In the genomic region with DNA sequence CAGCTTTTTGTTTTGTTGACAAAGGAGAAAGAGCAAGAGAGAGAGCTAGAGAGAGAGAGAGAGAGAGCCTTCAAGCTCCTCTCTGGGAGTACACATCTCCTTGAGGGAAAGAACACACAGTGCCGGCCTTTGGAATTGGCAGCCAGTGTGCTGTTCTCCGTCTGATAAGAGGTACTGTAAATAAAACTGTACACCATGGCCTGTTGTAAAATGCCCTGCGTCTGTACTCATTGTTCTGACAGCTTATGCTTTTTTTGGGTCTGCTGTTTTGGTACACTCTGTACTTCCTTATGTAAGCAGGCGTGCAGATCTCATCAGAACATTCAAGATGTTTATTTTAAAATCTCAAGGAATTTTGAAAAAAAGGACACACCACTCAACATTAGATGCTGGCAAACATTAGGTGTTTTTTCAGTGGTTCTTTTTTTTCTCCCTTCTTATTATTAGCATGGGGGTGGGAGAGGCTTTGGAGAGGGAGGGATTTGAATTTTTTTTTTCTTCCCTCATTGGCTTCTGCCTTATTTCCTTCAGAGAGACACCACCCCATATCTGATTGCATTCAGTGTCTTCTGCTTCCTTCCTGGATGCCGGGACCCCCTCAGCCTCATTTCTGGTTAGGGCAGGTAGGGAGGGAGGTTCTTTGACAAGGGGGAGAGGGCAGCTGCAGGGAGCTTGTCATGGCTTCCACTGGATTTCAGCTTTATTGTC, we compare ENCODE assay signal across 8 cellular contexts.
DNase-seq lines count a peak whose midpoint lies in the region; ATAC-seq, FAIRE-seq and TF ChIP-seq lines count a peak whose summit lies in the region.

No MANE protein-coding gene starts in this region.

- intact Hi-C loops in kidney (cut with DNase I): no loop called here

- FAIRE-seq in kidney (lab: Jason Lieb, UNC) (peak; percentile 94), small intestine (lab: Jason Lieb, UNC) (peak; percentile 94), GM12892 (lab: Jason Lieb, UNC) (no peak)

- no peak overlapping the region for H2AFZ ChIP-seq in Loucy (ENCODE audit: low read length)

- peaks cover 63% of the 10 kb centered on the region for H3K4me1 ChIP-seq in Loucy (ENCODE audit: insufficient read depth, low read length, poor library complexity, severe bottlenecking)
- H3K4me1 ChIP-seq in kidney (ENCODE audit: control insufficient read depth in 1 of 2, insufficient read depth in 1 of 2, low read depth in 1 of 2, low read length in 2 of 2): peaks cover 54 to 65% of the 10 kb centered on the region in 2 donors
- H3K4me1 ChIP-seq in small intestine (ENCODE audit: control insufficient read depth in 2 of 2, insufficient read depth in 1 of 2, low read depth in 1 of 2, low read length in 1 of 2): peaks cover 23 to 28% of the 10 kb centered on the region in 2 donors

- in situ Hi-C loops in astrocyte of the cerebellum (cut with HindIII; ENCODE audit: low sequenced_read_pairs) (loop anchor here (10.0 kb wide), 1 partner anchor 115 kb away; no protein-coding TSS in a partner anchor), KBM-7 (cut with MboI; ENCODE audit: low pct_unique_long_range_greater_than_20kb, low sequenced_read_pairs) (no loop called here)

- H3K36me3 ChIP-seq in Loucy (ENCODE audit: insufficient read depth, low read length) (no peaks in the 10 kb centered on the region), kidney (ENCODE audit: control insufficient read depth in 1 of 2, insufficient read depth in 2 of 2, low read length in 2 of 2) (no peaks in the 10 kb centered on the region), small intestine (ENCODE audit: control insufficient read depth in 2 of 2, insufficient read depth in 2 of 2, low read length in 2 of 2) (no peaks in the 10 kb centered on the region)

- H3K4me3 ChIP-seq in Loucy (ENCODE audit: low read length, poor library complexity, severe bottlenecking): peak overlapping the region; percentile 4
- H3K4me3 ChIP-seq in astrocyte of the cerebellum (ENCODE audit: low read depth, low read length): no peak overlapping the region
- H3K4me3 ChIP-seq in kidney (ENCODE audit: low read length in 2 of 2): peak overlapping the region; percentile 48 to 58
- no peak overlapping the region for H3K4me3 ChIP-seq in small intestine (ENCODE audit: low read depth in 1 of 2, low read length in 2 of 2)

- H3F3A ChIP-seq in Loucy (ENCODE audit: low read depth): no peaks in the 10 kb centered on the region

- DNase-seq in astrocyte of the cerebellum (ENCODE audit: low read depth) (peak; percentile 49), kidney (peak; percentile 94), small intestine (peak; percentile 99), NCI-H2081 treated with DMSO at 0.1 percent for 48 hours (lab: John Stamatoyannopoulos, UW) (no peak), KBM-7 (no peak), GM12892 (ENCODE audit: insufficient read length) (no peak)

- no peak for ATAC-seq in GM19351 (IDR thresholded peaks at IDR 0.05; ENCODE audit: unreplicated experiment)

- TF ChIP-seq CTCF in Loucy (conservative IDR thresholded peaks at IDR 0.05; ENCODE audit: low read length) (no peak), astrocyte of the cerebellum (IDR thresholded peaks at IDR 0.05; ENCODE audit: low read depth, low read length, missing control alignments) (no peak), kidney (IDR thresholded peaks at IDR 0.05; ENCODE audit: borderline replicate concordance, extremely low read depth, insufficient read depth) (no peak)

- H3K4me2 ChIP-seq in Loucy (ENCODE audit: low read depth, low read length, poor library complexity, severe bottlenecking): peak overlapping the region; percentile 32

- H3K9me2 ChIP-seq in Loucy (replicated peaks; ENCODE audit: low read depth, low read length): no peaks in the 10 kb centered on the region

- H3K79me2 ChIP-seq in Loucy (ENCODE audit: insufficient read depth, low read length): no peaks in the 10 kb centered on the region

- WGBS in small intestine, 3 donors: 8 to 16% (median 13%) methylated on average over 5 of the region's 5 CpGs

- no peak for TF ChIP-seq POLR2A in GM12892 (IDR thresholded peaks at IDR 0.05; ENCODE audit: low read depth, low read length)

- H3K27me3 ChIP-seq in Loucy (ENCODE audit: insufficient read depth, low read length, poor library complexity, severe bottlenecking) (peaks cover 4% of the 10 kb centered on the region), small intestine (ENCODE audit: control insufficient read depth in 2 of 2, insufficient read depth in 2 of 2, low read length in 2 of 2) (no peaks in the 10 kb centered on the region)

- H3K9ac ChIP-seq in Loucy (ENCODE audit: low read depth, low read length, poor library complexity, severe bottlenecking) (peak overlapping the region; percentile 68), kidney (ENCODE audit: low read length in 2 of 2) (peak overlapping the region in 1 of 2 donors; percentile 74)

- H3K9me3 ChIP-seq in Loucy (ENCODE audit: insufficient read depth, low read depth, low read length): no peaks in the 10 kb centered on the region
- H3K9me3 ChIP-seq in kidney (ENCODE audit: control insufficient read depth in 1 of 2, low read length in 2 of 2): no peaks in the 10 kb centered on the region
- no peaks in the 10 kb centered on the region for H3K9me3 ChIP-seq in small intestine (ENCODE audit: control insufficient read depth, low read depth)

- no peaks in the 10 kb centered on the region for H4K20me1 ChIP-seq in Loucy (ENCODE audit: insufficient read depth, low read length, poor library complexity, severe bottlenecking)

- peak overlapping the region; percentile 83 to 94 for H3K27ac ChIP-seq in kidney (ENCODE audit: low read depth in 2 of 2, low read length in 2 of 2)
- peak overlapping the region; percentile 79 to 94 for H3K27ac ChIP-seq in small intestine (ENCODE audit: low read depth in 1 of 2, low read length in 1 of 2)

Comparison
In these comparisons a context has a peak if more than half of its experiments do, and no peak if none do; other contexts are left out.
1. H3K4me3 ChIP-seq: peak in Loucy (single experiment) and kidney (2 of 2); none in astrocyte of the cerebellum (single experiment) and small intestine (0 of 2).
2. DNase-seq: peak in astrocyte of the cerebellum (single experiment), kidney (single experiment) and small intestine (single experiment); none in NCI-H2081 treated with DMSO at 0.1 percent for 48 hours (single experiment), KBM-7 (single experiment) and GM12892 (single experiment).